6 cellular contexts compared by ENCODE assay signal in genomic region chr5:37660319-37660718, GRCh38.
"Had no signal": no experiment of that assay in that cellular context is flagged by ENCODE, and none has a peak within 500 bp of the region (broad histone marks: within the 10 kb centered on the region; RNA-seq: fewer than 3 reads in every experiment).

No MANE protein-coding gene starts in this region.

- FAIRE-seq: HTR-8/SVneo had no signal

- H3K27ac ChIP-seq: HL-60, KMS-11 had no signal

- H3K4me2 ChIP-seq: KMS-11 had no signal

- DNase-seq: IMR-90, KBM-7, KG1 had no signal

- H3K9ac ChIP-seq: KMS-11 had no signal
